Comparison of ENCODE assay signal across 9 cellular contexts in genomic region chr13:33918199-33918932, GRCh38.
DNase-seq lines count a peak whose midpoint lies in the region; ATAC-seq, FAIRE-seq and TF ChIP-seq lines count a peak whose summit lies in the region.
"Had no signal": no experiment of that assay in that cellular context is flagged by ENCODE, and none has a peak within 500 bp of the region (broad histone marks: within the 10 kb centered on the region; RNA-seq: fewer than 3 reads in every experiment).

No MANE protein-coding gene starts in this region.

- no peak overlapping the region for H3K9ac ChIP-seq in endothelial cell of umbilical vein (replicated peaks; ENCODE audit: extremely low read depth, insufficient read depth, low read length)

- no peaks in the 10 kb centered on the region for H4K20me1 ChIP-seq in endothelial cell of umbilical vein (replicated peaks; ENCODE audit: control insufficient read depth, extremely low read depth, insufficient read depth, low read length)

- H3K9me1 ChIP-seq in endothelial cell of umbilical vein (replicated peaks; ENCODE audit: control insufficient read depth, extremely low read depth, insufficient read depth, low read length), result no peaks in the 10 kb centered on the region

- DNase-seq in DMS53 (lab: John Stamatoyannopoulos, UW) (peak; percentile 6), DMS53 treated with DMSO at 0.1 percent for 48 hours (lab: John Stamatoyannopoulos, UW; ENCODE audit: unreplicated experiment) (no peak), NCI-H748 treated with DMSO at 0.1 percent for 48 hours (lab: John Stamatoyannopoulos, UW) (peak; percentile 65), endothelial cell of umbilical vein (ENCODE audit: low read depth, low spot score) (peak; percentile 28), renal cortical epithelial cell (ENCODE audit: low read depth) (peak; percentile 74), COR-L47 (lab: John Stamatoyannopoulos, UW) (no peak)

- H3K27ac ChIP-seq in endothelial cell of umbilical vein (ENCODE audit: insufficient read depth, low read depth, low read length), result no peak overlapping the region

- H3K4me3 ChIP-seq in endothelial cell of umbilical vein (replicated peaks in 1 of 3; ENCODE audit: insufficient read depth in 1 of 3, low read depth in 1 of 3, low read length in 3 of 3), result no peak overlapping the region

- H3K79me2 ChIP-seq in endothelial cell of umbilical vein (ENCODE audit: control insufficient read depth, insufficient read depth, low read length), result no peaks in the 10 kb centered on the region

- no peaks in the 10 kb centered on the region for H3K27me3 ChIP-seq in endothelial cell of umbilical vein (ENCODE audit: control insufficient read depth in 2 of 2, insufficient read depth in 2 of 2, low read length in 2 of 2)

- no peak for TF ChIP-seq POLR2A in endothelial cell of umbilical vein (IDR thresholded peaks at IDR 0.05; ENCODE audit: low read depth, low read length)

- H3K4me1 ChIP-seq in endothelial cell of umbilical vein (ENCODE audit: control insufficient read depth, extremely low read depth, insufficient read depth, low read length), result peaks cover 7% of the 10 kb centered on the region

- H3K9me3 ChIP-seq in endothelial cell of umbilical vein (replicated peaks; ENCODE audit: control insufficient read depth, insufficient read depth, low read length), result no peaks in the 10 kb centered on the region

- peak; percentile 90 for FAIRE-seq in endothelial cell of umbilical vein (lab: Jason Lieb, UNC)
- FAIRE-seq: A204.1 had no signal

- CTCF ChIA-PET in endothelial cell of umbilical vein (lab: Charles Lee), result interaction anchor here (0.8 to 1.6 kb wide), 5 partner anchors 12 to 1245 kb away, joined by 3 to 5 read pairs (median 4); no protein-coding TSS in a partner anchor

- no TSS peak for BruUV-seq in endothelial cell of umbilical vein (replicated peaks; lab: Mats Ljungman, UMichigan)

- dilution Hi-C loops in endothelial cell of umbilical vein (cut with MboI; ENCODE audit: extremely low pct_ligation_motif_present, low sequenced_read_pairs), result no loop called here

- no peaks in the 10 kb centered on the region for H3K36me3 ChIP-seq in endothelial cell of umbilical vein (ENCODE audit: control insufficient read depth in 2 of 2, extremely low read depth in 1 of 2, insufficient read depth in 2 of 2, low read length in 2 of 2)

- peak overlapping the region; percentile 35 for H3K4me2 ChIP-seq in endothelial cell of umbilical vein (ENCODE audit: insufficient read depth, low read length)

- H2AFZ ChIP-seq in endothelial cell of umbilical vein (ENCODE audit: low read depth, low read length), result peak overlapping the region; percentile 64

- TF ChIP-seq CTCF in endothelial cell of umbilical vein (IDR thresholded peaks at IDR 0.05; ENCODE audit: extremely low read depth in 1 of 2, insufficient read depth in 1 of 2, low read depth in 1 of 2, low read length in 2 of 2), result no peak

- ATAC-seq in GM21423 (IDR thresholded peaks at IDR 0.05; ENCODE audit: unreplicated experiment) (no peak), GM18858 (IDR thresholded peaks at IDR 0.05; ENCODE audit: unreplicated experiment) (no peak)

- intact Hi-C loops in endothelial cell of umbilical vein (cut with micrococcal nuclease), result no loop called here

- POLR2A ChIA-PET in endothelial cell of umbilical vein (lab: Charles Lee), result no interaction called here

TF ChIP-seq in endothelial cell of umbilical vein, 7 proteins besides CTCF, POLR2A, EP300 and RAD21:
- peak; percentile 43 for TF ChIP-seq FOS (IDR thresholded peaks at IDR 0.05; ENCODE audit: borderline replicate concordance, insufficient read depth, low read length)
- TF ChIP-seq EZH2 (IDR thresholded peaks at IDR 0.05; ENCODE audit: borderline replicate concordance, low read depth, low read length, severe bottlenecking), result no peak
- no peak for TF ChIP-seq GATA2 (IDR thresholded peaks at IDR 0.05; ENCODE audit: insufficient read depth, insufficient read length, low read depth, low read length)
- no peak for TF ChIP-seq POLR2AphosphoS5 (IDR thresholded peaks at IDR 0.05; ENCODE audit: insufficient read depth, low read depth, low read length)

Comparison
In these comparisons a context has a peak if more than half of its experiments do, and no peak if none do; other contexts are left out.
1. DNase-seq: peak in DMS53 (single experiment), NCI-H748 treated with DMSO at 0.1 percent for 48 hours (single experiment), endothelial cell of umbilical vein (single experiment) and renal cortical epithelial cell (single experiment); none in DMS53 treated with DMSO at 0.1 percent for 48 hours (single experiment) and COR-L47 (single experiment).